In genomic region chrX:57651169-57651919, GRCh38 we compare ENCODE assay signal across 35 cellular contexts. TPM values are rescaled to one million over a fixed set of nuclear protein-coding genes. Genes with fewer than 3 reads are reported as not detected.
"Had no signal": no experiment of that assay in that cellular context is flagged by ENCODE, and none has a peak within 500 bp of the region (broad histone marks: within the 10 kb centered on the region; RNA-seq: fewer than 3 reads in every experiment).

No MANE protein-coding gene starts in this region.

- H2AFZ ChIP-seq: hepatocyte had no signal

- H3K27ac ChIP-seq: adrenal gland, brain microvascular endothelial cell, gastroesophageal sphincter, hepatocyte, left lung, lower lobe of right lung, neutrophil, right lobe of liver, thoracic aorta, VCaP had no signal

- H3K27me3 ChIP-seq: adrenal gland, brain microvascular endothelial cell, gastroesophageal sphincter, hepatocyte, left lung, neutrophil, right lobe of liver had no signal

- H3K9me3 ChIP-seq: neutrophil, thoracic aorta had no signal

- H3K4me1 ChIP-seq: adrenal gland, gastroesophageal sphincter, left lung, lower lobe of right lung, right lobe of liver had no signal

- H3K36me3 ChIP-seq: adrenal gland, brain microvascular endothelial cell, left lung, lower lobe of right lung, neutrophil, right lobe of liver, thoracic aorta had no signal

- DNase-seq: activated CD4-positive, alpha-beta T cell treated with anti-CD3 and anti-CD28 coated beads for 48 hours; activated CD4-positive, alpha-beta T cell treated with anti-CD3 and anti-CD28 coated beads, Interleukin-2, amount 50 U/mL, for 48 hours; activated CD8-positive, alpha-beta memory T cell treated with anti-CD3 and anti-CD28 coated beads for 24 hours; activated effector memory CD4-positive, alpha-beta T cell treated with Interleukin-2 at 50 U/mL for 16 hours; activated naive CD4-positive, alpha-beta T cell treated with anti-CD3 and anti-CD28 coated beads for 36 hours; activated naive CD8-positive, alpha-beta T cell treated with anti-CD3 and anti-CD28 coated beads for 36 hours; adrenal gland; aorta; brain microvascular endothelial cell; cortex of kidney; effector memory CD8-positive, alpha-beta T cell; left lung; lower lobe of right lung; mesendoderm; natural killer cell; right lobe of liver; stimulated activated CD4-positive, alpha-beta T cell treated with anti-CD3 and anti-CD28 coated beads, Interleukin-2, amount 100 ng/mL, for 48 hours; stimulated activated naive CD8-positive, alpha-beta T cell treated with anti-CD3 and anti-CD28 coated beads, Interleukin-15, Interleukin-2, amounts not matched to agents 100 U/mL and 50 U/mL, for 24 hours; T-helper 9 cell; trophoblast cell had no signal

- H3K4me3 ChIP-seq: adrenal gland, gastroesophageal sphincter, hepatocyte, left lung, lower lobe of right lung, right lobe of liver, thoracic aorta had no signal

- H3K4me2 ChIP-seq: hepatocyte had no signal

- ATAC-seq: activated CD4-positive, CD25-positive, alpha-beta regulatory T cell treated with anti-CD3 and anti-CD28 coated beads, Interleukin-2, amount 50 U/mL, for 24 hours; effector memory CD8-positive, alpha-beta T cell; gastroesophageal sphincter; left lung; lower lobe of right lung; natural killer cell; right lobe of liver; stimulated activated naive CD8-positive, alpha-beta T cell treated with anti-CD3 and anti-CD28 coated beads, Interleukin-15, Interleukin-2, amounts not matched to agents 100 U/mL and 50 U/mL, for 24 hours had no signal

RNA-seq across cellular contexts. Expression of gene NLRP2B, which starts 28.7 kb away (rescaled TPM):
- total RNA-seq: activated naive CD4-positive, alpha-beta T cell treated with anti-CD3 and anti-CD28 coated beads for 36 hours; activated naive CD8-positive, alpha-beta T cell treated with anti-CD3 and anti-CD28 coated beads for 36 hours; cardiac septum; chondrocyte; fibroblast of lung; fibroblast of villous mesenchyme; gastroesophageal sphincter; hepatocyte; left lung; lower lobe of right lung; natural killer cell; osteocyte; posterior vena cava; right lobe of liver; skeletal muscle tissue; subcutaneous adipose tissue had no signal
- polyA plus RNA-seq: adrenal gland, aorta, esophagus, fibroblast of lung, hepatocyte had no signal
